Comparison of ENCODE assay signal across 22 cellular contexts in genomic region chr15:36356511-36356910, GRCh38.
DNase-seq lines count a peak whose midpoint lies in the region; ATAC-seq, FAIRE-seq and TF ChIP-seq lines count a peak whose summit lies in the region.
"Had no signal": no experiment of that assay in that cellular context is flagged by ENCODE, and none has a peak within 500 bp of the region (broad histone marks: within the 10 kb centered on the region; RNA-seq: fewer than 3 reads in every experiment).

No MANE protein-coding gene starts in this region.

- in situ Hi-C loops in GM12878 (cut with MboI), result no loop called here

- H3K36me3 ChIP-seq in GM12878 (ENCODE audit: control insufficient read depth in 2 of 2, insufficient read depth in 2 of 2, low read length in 1 of 2) (no peaks in the 10 kb centered on the region), stomach (no peaks in the 10 kb centered on the region), tibial nerve (no peaks in the 10 kb centered on the region)
- H3K36me3 ChIP-seq: colonic mucosa, MG63, pancreas, thyroid gland had no signal

- intact Hi-C loops in GM12878 (cut with micrococcal nuclease; ENCODE audit: unreplicated experiment) (no loop called here), stomach (cut with DNase I; ENCODE audit: low total_unique reads) (no loop called here)

- BruUV-seq in GM12878 (replicated peaks; lab: Mats Ljungman, UMichigan), result no TSS peak

- no peak overlapping the region for H3K27ac ChIP-seq in GM12878 (ENCODE audit: control insufficient read depth, insufficient read depth)
- peak overlapping the region in 3 of 5 donors; percentile 17 to 57 (median 47) for H3K27ac ChIP-seq in stomach
- peak overlapping the region in 2 of 4 donors; percentile 30 to 54 for H3K27ac ChIP-seq in tibial nerve
- H3K27ac ChIP-seq: colonic mucosa, pancreas had no signal

- H3K4me3 ChIP-seq in GM12878 (no peak overlapping the region), stomach (no peak overlapping the region), tibial nerve (no peak overlapping the region)
- H3K4me3 ChIP-seq: colonic mucosa, MG63, pancreas, thyroid gland had no signal

- no peaks in the 10 kb centered on the region for H4K20me1 ChIP-seq in GM12878 (ENCODE audit: control insufficient read depth, insufficient read depth)

- TF ChIP-seq POLR2A in GM12878 (IDR thresholded peaks at IDR 0.05; ENCODE audit: low read depth, low read length) (no peak), stomach (IDR thresholded peaks at IDR 0.05) (no peak), tibial nerve (IDR thresholded peaks at IDR 0.05) (no peak)

- H3K4me2 ChIP-seq in GM12878 (ENCODE audit: control insufficient read depth, insufficient read depth), result no peak overlapping the region

- H3K27me3 ChIP-seq in GM12878 (replicated peaks in 1 of 2; ENCODE audit: control insufficient read depth in 2 of 2, insufficient read depth in 2 of 2, low read length in 1 of 2), result no peaks in the 10 kb centered on the region
- H3K27me3 ChIP-seq in stomach, result no peaks in the 10 kb centered on the region
- H3K27me3 ChIP-seq in tibial nerve, result no peaks in the 10 kb centered on the region
- H3K27me3 ChIP-seq: colonic mucosa, MG63, pancreas, thyroid gland had no signal

- POLR2A ChIA-PET in GM12878 (lab: Charles Lee), result interaction anchor here (0.6 kb wide), 1 partner anchor 803 kb away, joined by 5 read pairs; no protein-coding TSS in a partner anchor

- SMC1A ChIA-PET in GM12878 (lab: Charles Lee; ENCODE audit: uncharacterized antibody, unreplicated experiment), result interaction anchor here (1.5 kb wide), 1 partner anchor 11 kb away, joined by 6 read pairs; no protein-coding TSS in a partner anchor

- CTCF ChIA-PET in GM12878 (lab: Yijun Ruan, JAX), result interaction anchor here (0.6 kb wide), 1 partner anchor 44 kb away, joined by 4 read pairs; no protein-coding TSS in a partner anchor

- peak; percentile 27 for FAIRE-seq in GM12878 (lab: Jason Lieb, UNC)
- FAIRE-seq: pancreas had no signal

- H3K9ac ChIP-seq in GM12878 (ENCODE audit: control insufficient read depth, insufficient read depth, low read length), result no peak overlapping the region

- DNase-seq in HCEC 1CT (peak; percentile 1), GM12878 (ENCODE audit: low read depth, low spot score) (no peak), left kidney (ENCODE audit: low read depth, low spot score) (peak; percentile 12), stomach (no peak), NCI-H187 (lab: John Stamatoyannopoulos, UW) (no peak), tibial nerve (ENCODE audit: low spot score in 2 of 2) (no peak)
- no peak for DNase-seq in activated effector memory CD4-positive, alpha-beta T cell treated with Interleukin-2 at 50 U/mL for 16 hours
- no peak for DNase-seq in activated naive CD4-positive, alpha-beta T cell treated with Interleukin-2 at 50 U/mL for 16 hours
- DNase-seq: activated T-cell treated with anti-CD3 and anti-CD28 coated beads, Interleukin-2, amount 50 U/mL, for 4 hours; colonic mucosa; DMS79; naive thymus-derived CD8-positive, alpha-beta T cell; NCI-H1417 treated with DMSO at 0.1 percent for 48 hours; NCI-H510A treated with DMSO at 0.1 percent for 48 hours; pancreas; stimulated activated CD4-positive, alpha-beta T cell treated with anti-CD3 and anti-CD28 coated beads, Interleukin-1b, Interleukin-23, amount 100 ng/mL, for 48 hours; T1000; thyroid gland had no signal

- no peaks in the 10 kb centered on the region for H3K4me1 ChIP-seq in GM12878 (ENCODE audit: control insufficient read depth, insufficient read depth, low read length)
- peaks cover 0 to 20% (median 7%) of the 10 kb centered on the region in 4 donors for H3K4me1 ChIP-seq in stomach
- peaks cover 0 to 17% (median 8%) of the 10 kb centered on the region in 4 donors for H3K4me1 ChIP-seq in tibial nerve
- H3K4me1 ChIP-seq: colonic mucosa, pancreas had no signal

- H2AFZ ChIP-seq in GM12878 (ENCODE audit: control insufficient read depth, low read depth, low read length), result no peak overlapping the region

- no peaks in the 10 kb centered on the region for H3K9me3 ChIP-seq in GM12878 (replicated peaks; ENCODE audit: control insufficient read depth, insufficient read depth, low read length)
- no peaks in the 10 kb centered on the region for H3K9me3 ChIP-seq in stomach
- no peaks in the 10 kb centered on the region for H3K9me3 ChIP-seq in tibial nerve
- H3K9me3 ChIP-seq: colonic mucosa, MG63, pancreas, thyroid gland had no signal

- no peak for TF ChIP-seq EP300 in GM12878 (IDR thresholded peaks at IDR 0.05; ENCODE audit: borderline replicate concordance in 1 of 2, control insufficient read depth in 1 of 2, low read depth in 2 of 2, low read length in 2 of 2)
- TF ChIP-seq EP300 in stomach (IDR thresholded peaks at IDR 0.05), result no peak
- no peak for TF ChIP-seq EP300 in tibial nerve (IDR thresholded peaks at IDR 0.05)

- WGBS in GM12878 (ENCODE audit: insufficient coverage, insufficient replicate concordance, low lambda C conversion rate, missing lambda C conversion rate), result 47% methylated on average over 4 of the region's 4 CpGs
- WGBS in stomach, 5 donors, result 39 to 51% (median 46%) methylated on average over 4 of the region's 4 CpGs
- 61 to 67% methylated on average over 4 of the region's 4 CpGs for WGBS in tibial nerve, 2 donors

- RAD21 ChIA-PET in GM12878 (lab: Charles Lee; ENCODE audit: unreplicated experiment), result no interaction called here

- H3K79me2 ChIP-seq in GM12878 (ENCODE audit: control insufficient read depth, insufficient read depth, low read length), result no peaks in the 10 kb centered on the region

- no peak for ATAC-seq in GM12878
- ATAC-seq: activated CD4-positive, CD25-positive, alpha-beta regulatory T cell treated with anti-CD3 and anti-CD28 coated beads, Interleukin-2, amount 50 U/mL, for 24 hours; activated naive CD4-positive, alpha-beta T cell treated with anti-CD3 and anti-CD28 coated beads, Interleukin-2, amount 50 U/mL, for 72 hours; activated T-cell treated with anti-CD3 and anti-CD28 coated beads, Interleukin-2, amount 50 U/mL, for 4 hours; naive thymus-derived CD8-positive, alpha-beta T cell; stimulated activated memory B cell treated with anti-CD40 and anti-IgM and Interleukin-4, amounts not matched to agents 10 μg/mL and 1 μg/mL and 100 μg/mL, for 72 hours had no signal

- TF ChIP-seq CTCF in GM12878 (IDR thresholded peaks at IDR 0.05 in 2 of 3, conservative IDR thresholded peaks at IDR 0.05 in 1 of 3; ENCODE audit: control insufficient read depth in 2 of 3, extremely low read depth in 1 of 3, insufficient read depth in 1 of 3, low read depth in 3 of 3, low read length in 3 of 3), result no peak
- no peak for TF ChIP-seq CTCF in stomach (IDR thresholded peaks at IDR 0.05)
- TF ChIP-seq CTCF in tibial nerve (IDR thresholded peaks at IDR 0.05), result no peak

- no peak for TF ChIP-seq RAD21 in GM12878 (IDR thresholded peaks at IDR 0.05; ENCODE audit: insufficient read depth, low read depth, low read length)

TF ChIP-seq in GM12878, 131 proteins besides CTCF, POLR2A, EP300 and RAD21 (continues in another document):
- TF ChIP-seq USF1 (IDR thresholded peaks at IDR 0.05; ENCODE audit: borderline replicate concordance, extremely low read length, insufficient read depth, low read depth, low read length) (no peak), TARDBP (IDR thresholded peaks at IDR 0.05; ENCODE audit: borderline replicate concordance) (no peak), PBX3 (IDR thresholded peaks at IDR 0.05; ENCODE audit: insufficient replicate concordance, low read depth, low read length) (no peak), IRF5 (IDR thresholded peaks at IDR 0.05; ENCODE audit: borderline replicate concordance) (no peak), USF2 (IDR thresholded peaks at IDR 0.05; ENCODE audit: borderline replicate concordance, low read depth, low read length) (no peak), KAT2A (conservative IDR thresholded peaks at IDR 0.05; ENCODE audit: control insufficient read depth, low read depth, low read length) (no peak), EED (IDR thresholded peaks at IDR 0.05; ENCODE audit: low read depth) (no peak), POU2F2 (IDR thresholded peaks at IDR 0.05; ENCODE audit: borderline replicate concordance, low read depth, low read length) (no peak), TAF1 (IDR thresholded peaks at IDR 0.05; ENCODE audit: borderline replicate concordance, low read depth, low read length) (no peak), RELA (IDR thresholded peaks at IDR 0.05; ENCODE audit: borderline replicate concordance, partially characterized antibody) (no peak)

Comparison
In these comparisons a context has a peak if more than half of its experiments do, and no peak if none do; other contexts are left out.
1. DNase-seq: peak in HCEC 1CT (single experiment) and left kidney (single experiment); none in GM12878 (single experiment), stomach (single experiment), activated effector memory CD4-positive, alpha-beta T cell treated with Interleukin-2 at 50 U/mL for 16 hours (single experiment), NCI-H187 (0 of 2), tibial nerve (0 of 2) and activated naive CD4-positive, alpha-beta T cell treated with Interleukin-2 at 50 U/mL for 16 hours (single experiment).